8 cellular contexts compared by ENCODE assay signal in the genomic region with DNA sequence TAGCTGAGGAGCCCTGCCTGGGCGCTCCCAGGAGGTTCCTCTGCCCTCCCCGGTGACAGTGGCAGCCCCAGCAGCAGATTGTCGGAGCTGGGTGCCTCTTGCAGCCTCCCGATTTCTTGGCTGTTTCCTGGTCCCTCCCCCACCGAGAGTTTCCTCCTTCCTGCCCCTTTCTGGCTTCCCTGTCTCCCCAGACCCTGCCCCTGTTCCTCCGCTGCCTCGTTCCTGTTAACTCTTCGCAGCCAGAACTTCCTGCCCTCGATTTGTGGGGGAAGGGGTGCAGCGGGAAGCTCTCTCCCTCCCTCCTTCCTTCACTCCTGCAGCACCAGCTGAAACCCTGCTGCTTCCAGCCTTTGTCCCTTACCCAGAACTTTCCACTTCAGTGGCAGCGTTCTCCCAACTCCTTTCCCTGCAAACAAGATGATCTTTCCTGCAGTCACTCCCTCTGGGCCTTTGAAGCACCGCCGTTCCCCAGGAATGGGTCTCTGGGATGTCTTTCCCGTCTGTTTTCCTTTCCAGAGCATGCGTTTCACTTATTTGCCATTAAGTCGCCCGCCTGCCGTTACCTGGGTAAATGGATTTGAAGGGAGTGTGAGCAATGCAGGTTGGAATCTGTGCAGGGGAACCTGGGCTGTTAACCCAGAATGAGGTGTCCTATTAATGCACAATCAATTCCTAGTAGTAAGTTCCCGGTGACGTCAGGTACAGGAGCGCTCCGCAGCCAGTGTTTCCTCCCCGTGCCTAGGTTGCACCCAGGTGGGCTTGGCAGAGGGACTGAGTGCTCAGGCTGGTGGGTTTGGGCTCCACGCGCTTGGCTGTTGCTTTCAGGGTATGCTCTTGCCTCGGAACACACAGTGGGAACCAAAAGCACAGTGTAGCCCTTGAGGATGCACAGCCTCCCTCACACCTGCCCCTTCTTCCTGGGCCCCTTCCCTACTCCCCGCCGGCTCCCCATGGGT. TPM values are rescaled to one million over a fixed set of nuclear protein-coding genes. Genes with fewer than 3 reads are reported as not detected.
DNase-seq lines count a peak whose midpoint lies in the region; ATAC-seq and TF ChIP-seq lines count a peak whose summit lies in the region.

No MANE protein-coding gene starts in this region.

- peaks cover 89 to 96% (median 92%) of the 10 kb centered on the region in 4 donors for H3K4me1 ChIP-seq in esophagus muscularis mucosa

- TF ChIP-seq EP300 in esophagus muscularis mucosa (IDR thresholded peaks at IDR 0.05): no peak

- H3K27me3 ChIP-seq in H7 (ENCODE audit: control insufficient read depth, insufficient read depth, low read length) (peaks cover 1% of the 10 kb centered on the region; the same call in 1 of the 2 replicates), esophagus muscularis mucosa (no peaks in the 10 kb centered on the region)

- intact Hi-C loops in esophagus muscularis mucosa (cut with DNase I): no loop called here

- no peaks in the 10 kb centered on the region for H3K27me3 Mint-ChIP-seq in T-helper 17 cell
- H3K27me3 Mint-ChIP-seq in nephron (ENCODE audit: low read depth): no peaks in the 10 kb centered on the region

- ATAC-seq in T-helper 17 cell (no peak), GM21619 (IDR thresholded peaks at IDR 0.05; ENCODE audit: unreplicated experiment) (no peak), HG02885 (IDR thresholded peaks at IDR 0.05; ENCODE audit: poor library complexity, unreplicated experiment) (no peak), GM19351 (IDR thresholded peaks at IDR 0.05; ENCODE audit: unreplicated experiment) (no peak)

- peaks cover 73% of the 10 kb centered on the region for H3K4me1 Mint-ChIP-seq in T-helper 17 cell
- peaks cover 43% of the 10 kb centered on the region for H3K4me1 Mint-ChIP-seq in nephron

- H3K9me3 ChIP-seq in T-helper 17 cell (ENCODE audit: control insufficient read depth, low read length, poor library complexity, severe bottlenecking) (no peaks in the 10 kb centered on the region), esophagus muscularis mucosa (no peaks in the 10 kb centered on the region)

- H3K36me3 Mint-ChIP-seq in T-helper 17 cell (ENCODE audit: low read depth): peaks cover 12% of the 10 kb centered on the region
- no peaks in the 10 kb centered on the region for H3K36me3 Mint-ChIP-seq in nephron (ENCODE audit: low read depth)

- H3K9me3 Mint-ChIP-seq in nephron: no peaks in the 10 kb centered on the region

- DNase-seq in H7 (peak; percentile 92), T-helper 17 cell (no peak), esophagus muscularis mucosa (ENCODE audit: extremely low spot score) (no peak)
- no peak for DNase-seq in activated CD4-positive, CD25-positive, alpha-beta regulatory T cell treated with anti-CD3 and anti-CD28 coated beads, Interleukin-2, amount 50 U/mL, for 72 hours

- WGBS in esophagus muscularis mucosa: 28% methylated on average over 21 of the region's 28 CpGs

- no peak for TF ChIP-seq CTCF in esophagus muscularis mucosa (IDR thresholded peaks at IDR 0.05)
- TF ChIP-seq CTCF in nephron (IDR thresholded peaks at IDR 0.05; ENCODE audit: unreplicated experiment in 3 of 3): no peak

- H3K27ac Mint-ChIP-seq in T-helper 17 cell (peak overlapping the region; percentile 97), nephron (peak overlapping the region; percentile 87 to 95 (median 93))

- H3K4me3 Mint-ChIP-seq in T-helper 17 cell (peak overlapping the region; percentile 98), nephron (peak overlapping the region; percentile 78 to 82 (median 79))

- H3K36me3 ChIP-seq in H7 (replicated peaks; ENCODE audit: control insufficient read depth, insufficient read depth, low read length): peaks cover 5% of the 10 kb centered on the region
- peaks cover 0 to 13% (median 6%) of the 10 kb centered on the region in 4 donors for H3K36me3 ChIP-seq in esophagus muscularis mucosa

- no peak overlapping the region for H3K4me3 ChIP-seq in H7 (ENCODE audit: insufficient read depth, low read depth, low read length)
- H3K4me3 ChIP-seq in esophagus muscularis mucosa: peak overlapping the region; percentile 36 to 99 (median 88)

- peak overlapping the region; percentile 73 to 89 (median 87) for H3K27ac ChIP-seq in esophagus muscularis mucosa (replicated peaks in 1 of 4)

- no peak for TF ChIP-seq POLR2A in esophagus muscularis mucosa (IDR thresholded peaks at IDR 0.05; ENCODE audit: low read depth)

RNA-seq across cellular contexts. Expression of a gene that starts 4.3 kb away (rescaled TPM):
- total RNA-seq in H7 (2014; rRNA removed; shearing (Covaris generic)): 73.8 and 82.1 TPM in 2 replicates
- total RNA-seq in T-helper 17 cell (100 to 1,000 TPM; 264 to 276 TPM), esophagus muscularis mucosa (10 to 100 TPM; 46.9 to 68.8 (median 59.5) TPM)

RNA-seq across cellular contexts. Expression of a gene that starts 18.6 kb away (rescaled TPM):
- total RNA-seq in H7 (2014; rRNA removed; shearing (Covaris generic)): 29.1 and 32.2 TPM in 2 replicates
- total RNA-seq in T-helper 17 cell: 100 to 1,000 TPM; 174 to 220 TPM
- total RNA-seq in esophagus muscularis mucosa: 10 to 100 TPM; 27.7 to 53.0 (median 39.5) TPM

RNA-seq across cellular contexts. Expression of a gene that starts 32.8 kb away (rescaled TPM):
- total RNA-seq in H7 (2014; rRNA removed; shearing (Covaris generic)): 23.6 and 30.2 TPM in 2 replicates
- 10 to 100 TPM; 12.8 to 17.8 TPM for total RNA-seq in T-helper 17 cell
- 10 to 100 TPM; 28.2 to 51.5 (median 44.0) TPM for total RNA-seq in esophagus muscularis mucosa
